Comparison of ENCODE assay signal across 1 cellular context in the genomic region with DNA sequence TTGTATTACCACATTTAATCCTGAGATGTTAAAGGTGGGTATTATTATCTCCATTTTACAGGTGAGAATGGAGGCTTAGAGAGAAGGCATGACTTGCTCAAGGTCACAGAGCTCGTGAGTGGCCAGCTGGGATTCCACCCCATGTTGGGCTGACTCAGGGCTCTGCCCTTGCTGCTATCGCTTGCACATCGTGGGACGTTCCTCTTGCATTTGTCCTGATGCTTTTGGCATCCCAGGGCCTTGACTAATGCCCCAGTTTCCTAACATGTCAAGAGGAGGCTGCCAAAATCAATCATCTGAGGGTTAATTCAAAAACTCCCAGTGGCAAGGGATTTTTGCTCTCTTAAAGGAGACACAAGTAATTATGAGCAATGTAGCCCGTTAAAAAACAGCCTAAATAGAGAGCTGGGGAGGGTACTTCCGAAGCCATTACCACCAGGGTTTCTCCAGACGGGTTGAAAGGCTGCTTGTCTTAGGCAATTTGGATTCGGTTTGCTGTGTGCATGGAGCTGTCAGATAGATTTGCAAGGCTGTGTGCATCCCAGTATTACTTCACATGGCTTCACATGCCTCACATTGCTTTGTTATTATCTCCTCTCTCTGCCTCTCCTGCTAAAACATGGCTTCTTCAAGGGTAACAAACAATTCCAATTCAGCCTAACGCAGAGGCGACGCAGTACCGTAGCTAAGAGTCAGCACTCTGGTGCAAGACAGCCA.
TF ChIP-seq lines count a peak whose summit lies in the region.

No MANE protein-coding gene starts in this region.

TF ChIP-seq in GM23338, 12 proteins besides CTCF, POLR2A, EP300 and RAD21 (continued from another document):
- TF ChIP-seq, protein P1, sequence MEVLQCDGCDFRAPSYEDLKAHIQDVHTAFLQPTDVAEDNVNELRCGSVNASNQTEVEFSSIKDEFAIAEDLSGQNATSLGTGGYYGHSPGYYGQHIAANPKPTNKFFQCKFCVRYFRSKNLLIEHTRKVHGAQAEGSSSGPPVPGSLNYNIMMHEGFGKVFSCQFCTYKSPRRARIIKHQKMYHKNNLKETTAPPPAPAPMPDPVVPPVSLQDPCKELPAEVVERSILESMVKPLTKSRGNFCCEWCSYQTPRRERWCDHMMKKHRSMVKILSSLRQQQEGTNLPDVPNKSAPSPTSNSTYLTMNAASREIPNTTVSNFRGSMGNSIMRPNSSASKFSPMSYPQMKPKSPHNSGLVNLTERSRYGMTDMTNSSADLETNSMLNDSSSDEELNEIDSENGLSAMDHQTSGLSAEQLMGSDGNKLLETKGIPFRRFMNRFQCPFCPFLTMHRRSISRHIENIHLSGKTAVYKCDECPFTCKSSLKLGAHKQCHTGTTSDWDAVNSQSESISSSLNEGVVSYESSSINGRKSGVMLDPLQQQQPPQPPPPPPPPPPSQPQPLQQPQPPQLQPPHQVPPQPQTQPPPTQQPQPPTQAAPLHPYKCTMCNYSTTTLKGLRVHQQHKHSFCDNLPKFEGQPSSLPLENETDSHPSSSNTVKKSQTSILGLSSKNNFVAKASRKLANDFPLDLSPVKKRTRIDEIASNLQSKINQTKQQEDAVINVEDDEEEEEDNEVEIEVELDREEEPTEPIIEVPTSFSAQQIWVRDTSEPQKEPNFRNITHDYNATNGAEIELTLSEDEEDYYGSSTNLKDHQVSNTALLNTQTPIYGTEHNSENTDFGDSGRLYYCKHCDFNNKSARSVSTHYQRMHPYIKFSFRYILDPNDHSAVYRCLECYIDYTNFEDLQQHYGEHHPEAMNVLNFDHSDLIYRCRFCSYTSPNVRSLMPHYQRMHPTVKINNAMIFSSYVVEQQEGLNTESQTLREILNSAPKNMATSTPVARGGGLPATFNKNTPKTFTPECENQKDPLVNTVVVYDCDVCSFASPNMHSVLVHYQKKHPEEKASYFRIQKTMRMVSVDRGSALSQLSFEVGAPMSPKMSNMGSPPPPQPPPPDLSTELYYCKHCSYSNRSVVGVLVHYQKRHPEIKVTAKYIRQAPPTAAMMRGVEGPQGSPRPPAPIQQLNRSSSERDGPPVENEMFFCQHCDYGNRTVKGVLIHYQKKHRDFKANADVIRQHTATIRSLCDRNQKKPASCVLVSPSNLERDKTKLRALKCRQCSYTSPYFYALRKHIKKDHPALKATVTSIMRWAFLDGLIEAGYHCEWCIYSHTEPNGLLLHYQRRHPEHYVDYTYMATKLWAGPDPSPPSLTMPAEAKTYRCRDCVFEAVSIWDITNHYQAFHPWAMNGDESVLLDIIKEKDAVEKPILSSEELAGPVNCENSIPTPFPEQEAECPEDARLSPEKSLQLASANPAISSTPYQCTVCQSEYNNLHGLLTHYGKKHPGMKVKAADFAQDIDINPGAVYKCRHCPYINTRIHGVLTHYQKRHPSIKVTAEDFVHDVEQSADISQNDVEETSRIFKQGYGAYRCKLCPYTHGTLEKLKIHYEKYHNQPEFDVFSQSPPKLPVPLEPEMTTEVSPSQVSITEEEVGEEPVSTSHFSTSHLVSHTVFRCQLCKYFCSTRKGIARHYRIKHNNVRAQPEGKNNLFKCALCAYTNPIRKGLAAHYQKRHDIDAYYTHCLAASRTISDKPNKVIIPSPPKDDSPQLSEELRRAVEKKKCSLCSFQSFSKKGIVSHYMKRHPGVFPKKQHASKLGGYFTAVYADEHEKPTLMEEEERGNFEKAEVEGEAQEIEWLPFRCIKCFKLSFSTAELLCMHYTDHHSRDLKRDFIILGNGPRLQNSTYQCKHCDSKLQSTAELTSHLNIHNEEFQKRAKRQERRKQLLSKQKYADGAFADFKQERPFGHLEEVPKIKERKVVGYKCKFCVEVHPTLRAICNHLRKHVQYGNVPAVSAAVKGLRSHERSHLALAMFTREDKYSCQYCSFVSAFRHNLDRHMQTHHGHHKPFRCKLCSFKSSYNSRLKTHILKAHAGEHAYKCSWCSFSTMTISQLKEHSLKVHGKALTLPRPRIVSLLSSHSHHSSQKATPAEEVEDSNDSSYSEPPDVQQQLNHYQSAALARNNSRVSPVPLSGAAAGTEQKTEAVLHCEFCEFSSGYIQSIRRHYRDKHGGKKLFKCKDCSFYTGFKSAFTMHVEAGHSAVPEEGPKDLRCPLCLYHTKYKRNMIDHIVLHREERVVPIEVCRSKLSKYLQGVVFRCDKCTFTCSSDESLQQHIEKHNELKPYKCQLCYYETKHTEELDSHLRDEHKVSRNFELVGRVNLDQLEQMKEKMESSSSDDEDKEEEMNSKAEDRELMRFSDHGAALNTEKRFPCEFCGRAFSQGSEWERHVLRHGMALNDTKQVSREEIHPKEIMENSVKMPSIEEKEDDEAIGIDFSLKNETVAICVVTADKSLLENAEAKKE (CRISPR knock-in tag; IDR thresholded peaks at IDR 0.05) = no peak
TF ChIP-seq in GM23338: peak in this region for 0.
